25 cellular contexts compared by ENCODE assay signal in genomic region chr10:62895058-62895457, GRCh38.
DNase-seq lines count a peak whose midpoint lies in the region; ATAC-seq and TF ChIP-seq lines count a peak whose summit lies in the region.
"Had no signal": no experiment of that assay in that cellular context is flagged by ENCODE, and none has a peak within 500 bp of the region (broad histone marks: within the 10 kb centered on the region; RNA-seq: fewer than 3 reads in every experiment).

No MANE protein-coding gene starts in this region.

- DNase-seq in Right ventricle myocardium superior (peak; percentile 48), cardiac septum (ENCODE audit: low spot score) (no peak), OCI-M1 (lab: John Stamatoyannopoulos, UW) (peak; percentile 41), fibroblast of the aortic adventitia (ENCODE audit: low read depth) (peak; percentile 86), NCI-H2107 (lab: John Stamatoyannopoulos, UW) (no peak)
- no peak for DNase-seq in activated CD4-positive, alpha-beta T cell treated with anti-CD3 and anti-CD28 coated beads for 36 hours
- DNase-seq in activated CD4-positive, alpha-beta T cell treated with anti-CD3 and anti-CD28 coated beads, Interleukin-2, amount 50 U/mL, for 48 hours: no peak
- DNase-seq: activated CD4-positive, alpha-beta T cell treated with anti-CD3 and anti-CD28 coated beads for 1 hour; cortex of kidney; foreskin keratinocyte; GDM1; GOT3; hypothalamus; islet precursor cell; KG1; NCI-H1105 treated with DMSO at 0.1 percent for 48 hours; NCI-H510A treated with DMSO at 0.1 percent for 48 hours; occipital lobe; retina; stimulated activated CD4-positive, alpha-beta T cell treated with anti-CD3 and anti-CD28 coated beads, Interleukin-15, amount 100 ng/mL, for 24 hours; substantia nigra had no signal

- H3K27me3 Mint-ChIP-seq in activated CD4-positive, alpha-beta T cell treated with anti-CD3 and anti-CD28 coated beads for 36 hours: peaks cover 25% of the 10 kb centered on the region

- CTCF ChIA-PET in activated CD4-positive, alpha-beta T cell treated with anti-CD3 and anti-CD28 coated beads for 36 hours (lab: Charles Lee): interaction anchor here (0.6 to 1.1 kb wide), 2 partner anchors 15 to 39 kb away, joined by 3 read pairs; no protein-coding TSS in a partner anchor

- no peaks in the 10 kb centered on the region for H3K36me3 Mint-ChIP-seq in activated CD4-positive, alpha-beta T cell treated with anti-CD3 and anti-CD28 coated beads for 36 hours (ENCODE audit: low read depth)
- H3K36me3 Mint-ChIP-seq: activated naive CD4-positive, alpha-beta T cell treated with anti-CD3 and anti-CD28 coated beads, Interleukin-2, amount 50 U/mL, for 72 hours had no signal

- intact Hi-C loops in Right ventricle myocardium superior (cut with DNase I): no loop called here
- intact Hi-C loops in cardiac septum (cut with DNase I): no loop called here
- intact Hi-C loops in activated CD4-positive, alpha-beta T cell treated with anti-CD3 and anti-CD28 coated beads for 36 hours (cut with DNase I, micrococcal nuclease): no loop called here

- POLR2A ChIA-PET in activated CD4-positive, alpha-beta T cell treated with anti-CD3 and anti-CD28 coated beads for 36 hours (lab: Charles Lee): no interaction called here

- no peak overlapping the region for H3K27ac Mint-ChIP-seq in activated CD4-positive, alpha-beta T cell treated with anti-CD3 and anti-CD28 coated beads for 36 hours
- H3K27ac Mint-ChIP-seq: activated naive CD4-positive, alpha-beta T cell treated with anti-CD3 and anti-CD28 coated beads, Interleukin-2, amount 50 U/mL, for 72 hours had no signal

- H3K4me1 Mint-ChIP-seq in activated CD4-positive, alpha-beta T cell treated with anti-CD3 and anti-CD28 coated beads for 36 hours: no peaks in the 10 kb centered on the region

- H3K4me3 Mint-ChIP-seq in activated CD4-positive, alpha-beta T cell treated with anti-CD3 and anti-CD28 coated beads for 36 hours: no peak overlapping the region

- ATAC-seq in Right ventricle myocardium superior (ENCODE audit: poor library complexity): peak; percentile 82
- ATAC-seq in activated CD4-positive, CD25-positive, alpha-beta regulatory T cell treated with anti-CD3 and anti-CD28 coated beads, Interleukin-2, amount 50 U/mL, for 24 hours: no peak
- ATAC-seq in activated CD4-positive, alpha-beta T cell treated with anti-CD3 and anti-CD28 coated beads for 36 hours: no peak
- ATAC-seq: A549; activated naive CD4-positive, alpha-beta T cell treated with anti-CD3 and anti-CD28 coated beads, Interleukin-2, amount 50 U/mL, for 72 hours; foreskin keratinocyte; GM12878 had no signal

- H3K4me3 ChIP-seq in fibroblast of the aortic adventitia (ENCODE audit: low read depth, low read length): no peak overlapping the region
- H3K4me3 ChIP-seq: A549, GM12878 had no signal

- no peak for TF ChIP-seq CTCF in fibroblast of the aortic adventitia (IDR thresholded peaks at IDR 0.05; ENCODE audit: insufficient read depth, low read length)

- no peaks in the 10 kb centered on the region for H3K9me3 Mint-ChIP-seq in activated CD4-positive, alpha-beta T cell treated with anti-CD3 and anti-CD28 coated beads for 36 hours (ENCODE audit: low read depth)
- H3K9me3 Mint-ChIP-seq: activated naive CD4-positive, alpha-beta T cell treated with anti-CD3 and anti-CD28 coated beads, Interleukin-2, amount 50 U/mL, for 72 hours had no signal

Comparison
In these comparisons a context has a peak if more than half of its experiments do, and no peak if none do; other contexts are left out.
1. DNase-seq: peak in Right ventricle myocardium superior (single experiment), OCI-M1 (single experiment) and fibroblast of the aortic adventitia (single experiment); none in cardiac septum (single experiment), NCI-H2107 (single experiment), activated CD4-positive, alpha-beta T cell treated with anti-CD3 and anti-CD28 coated beads for 36 hours (single experiment) and activated CD4-positive, alpha-beta T cell treated with anti-CD3 and anti-CD28 coated beads, Interleukin-2, amount 50 U/mL, for 48 hours (0 of 2).